In genomic region chr3:129346690-129347440, GRCh38 we compare ENCODE assay signal across 1 cellular context.
TF ChIP-seq lines count a peak whose summit lies in the region.

No MANE protein-coding gene starts in this region.

TF ChIP-seq in SK-N-SH, 30 proteins besides CTCF, POLR2A, EP300 and RAD21 (continued from another document):
- TF ChIP-seq USF2 (IDR thresholded peaks at IDR 0.05; ENCODE audit: borderline replicate concordance, low read depth, low read length), result no peak
- TF ChIP-seq TEAD4 (IDR thresholded peaks at IDR 0.05; ENCODE audit: borderline replicate concordance, insufficient read depth), result no peak
